Comparison of ENCODE assay signal across 1 cellular context in genomic region chr16:68973611-68974120, GRCh38.
TF ChIP-seq lines count a peak whose summit lies in the region.

No MANE protein-coding gene starts in this region.

TF ChIP-seq in H1, 55 proteins besides CTCF, POLR2A, EP300 and RAD21 (continued from another document):
- TF ChIP-seq GTF2F1 (IDR thresholded peaks at IDR 0.05; ENCODE audit: borderline replicate concordance, low read depth, low read length), result no peak
- no peak for TF ChIP-seq TCF12 (IDR thresholded peaks at IDR 0.05; ENCODE audit: low read depth, low read length)
- no peak for TF ChIP-seq MAFK (IDR thresholded peaks at IDR 0.05; ENCODE audit: low read depth, low read length)
- TF ChIP-seq CREB1 (IDR thresholded peaks at IDR 0.05), result no peak
- no peak for TF ChIP-seq SP2 (IDR thresholded peaks at IDR 0.05; ENCODE audit: low read length)
- no peak for TF ChIP-seq SUZ12 (IDR thresholded peaks at IDR 0.05; ENCODE audit: low read length)
- no peak for TF ChIP-seq FOSL1 (IDR thresholded peaks at IDR 0.05; ENCODE audit: insufficient read depth, low read depth, low read length)
- TF ChIP-seq JUN (IDR thresholded peaks at IDR 0.05; ENCODE audit: low read depth, low read length), result no peak
- TF ChIP-seq YY1 (IDR thresholded peaks at IDR 0.05; ENCODE audit: low read depth, low read length), result no peak
- TF ChIP-seq SRF (IDR thresholded peaks at IDR 0.05; ENCODE audit: low read depth, low read length), result no peak
- no peak for TF ChIP-seq ASH2L (IDR thresholded peaks at IDR 0.05; ENCODE audit: low read length)
- no peak for TF ChIP-seq HDAC2 (IDR thresholded peaks at IDR 0.05; ENCODE audit: borderline replicate concordance in 1 of 2, low read depth in 2 of 2, low read length in 2 of 2)
- TF ChIP-seq, protein P1, sequence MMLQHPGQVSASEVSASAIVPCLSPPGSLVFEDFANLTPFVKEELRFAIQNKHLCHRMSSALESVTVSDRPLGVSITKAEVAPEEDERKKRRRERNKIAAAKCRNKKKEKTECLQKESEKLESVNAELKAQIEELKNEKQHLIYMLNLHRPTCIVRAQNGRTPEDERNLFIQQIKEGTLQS (IDR thresholded peaks at IDR 0.05; ENCODE audit: insufficient read depth, low read depth, low read length), result no peak
- no peak for TF ChIP-seq TEAD4 (IDR thresholded peaks at IDR 0.05; ENCODE audit: low read depth, low read length)
- TF ChIP-seq RFX5 (IDR thresholded peaks at IDR 0.05; ENCODE audit: borderline replicate concordance, low read depth, low read length), result no peak
- TF ChIP-seq CHD1 (IDR thresholded peaks at IDR 0.05; ENCODE audit: low read depth, low read length), result no peak
